In genomic region chr19:47769534-47769933, GRCh38 we compare ENCODE assay signal across 27 cellular contexts. TPM values are rescaled to one million over a fixed set of nuclear protein-coding genes. Genes with fewer than 3 reads are reported as not detected.
"Had no signal": no experiment of that assay in that cellular context is flagged by ENCODE, and none has a peak within 500 bp of the region (broad histone marks: within the 10 kb centered on the region; RNA-seq: fewer than 3 reads in every experiment).

No MANE protein-coding gene starts in this region.

- ATAC-seq: natural killer cell; right cardiac atrium; stimulated activated effector memory CD8-positive, alpha-beta T cell treated with anti-CD3 and anti-CD28 coated beads, Interleukin-12 subunit alpha, Interleukin-12 subunit beta, amount 100 ng/mL, for 72 hours had no signal

- H3K36me3 ChIP-seq: left ventricle myocardium inferior, ovary, prostate gland, sigmoid colon, spleen, suprapubic skin, thoracic aorta, tibial artery, upper lobe of right lung, uterus had no signal

- H3K9me3 ChIP-seq: left ventricle myocardium inferior, ovary, prostate gland, sigmoid colon, spleen, suprapubic skin, thoracic aorta, tibial artery, upper lobe of right lung, uterus had no signal

- FAIRE-seq: small intestine had no signal

- H3K4me1 ChIP-seq: prostate gland, suprapubic skin, uterus had no signal

- DNase-seq: islet precursor cell; left ventricle myocardium inferior; naive B cell; natural killer cell; nephron progenitor cell; ovary; retina; right cardiac atrium; sigmoid colon; spleen; stimulated activated CD4-positive, alpha-beta T cell treated with anti-CD3 and anti-CD28 coated beads, Interleukin-4, amount 100 ng/mL, for 24 hours; stimulated activated naive CD4-positive, alpha-beta T cell; tibial artery; upper lobe of right lung; uterus had no signal

- H3K27me3 ChIP-seq: ovary, sigmoid colon, spleen, suprapubic skin, tibial artery, upper lobe of right lung, uterus had no signal

- H3K4me3 ChIP-seq: left ventricle myocardium inferior, lung, ovary, prostate gland, sigmoid colon, spleen, suprapubic skin, thoracic aorta, tibial artery, upper lobe of right lung, uterus had no signal

- H3K27ac ChIP-seq: left ventricle myocardium inferior, ovary, prostate gland, sigmoid colon, spleen, suprapubic skin, thoracic aorta, tibial artery, upper lobe of right lung, uterus had no signal

RNA-seq across cellular contexts. Expression of gene TPRX1, which starts 34.8 kb away (rescaled TPM):
- total RNA-seq: kidney epithelial cell, left ventricle myocardium inferior, lower leg skin, lung, mesothelial cell of epicardium, mononuclear cell, natural killer cell, omental fat pad, ovary, right cardiac atrium, sigmoid colon, spleen, subcutaneous adipose tissue, suprapubic skin, thoracic aorta, upper lobe of right lung, uterus had no signal
- polyA plus RNA-seq: lung, ovary, right cardiac atrium, sigmoid colon, small intestine, spleen had no signal

RNA-seq across cellular contexts. Expression of gene CRX, which starts 52.2 kb away (rescaled TPM):
- total RNA-seq: kidney epithelial cell, left ventricle myocardium inferior, lower leg skin, lung, mesothelial cell of epicardium, mononuclear cell, natural killer cell, omental fat pad, ovary, right cardiac atrium, sigmoid colon, subcutaneous adipose tissue, suprapubic skin, thoracic aorta, upper lobe of right lung, uterus had no signal
- polyA plus RNA-seq: ovary, right cardiac atrium, small intestine, spleen had no signal
